In genomic region chr9:78210841-78211301, GRCh38 we compare ENCODE assay signal across 11 cellular contexts. TPM values are rescaled to one million over a fixed set of nuclear protein-coding genes. Genes with fewer than 3 reads are reported as not detected.
DNase-seq lines count a peak whose midpoint lies in the region; ATAC-seq lines count a peak whose summit lies in the region.
"Had no signal": no experiment of that assay in that cellular context is flagged by ENCODE, and none has a peak within 500 bp of the region (broad histone marks: within the 10 kb centered on the region; RNA-seq: fewer than 3 reads in every experiment).

No MANE protein-coding gene starts in this region.

- DNase-seq in central memory CD4-positive, alpha-beta T cell, result peak; percentile 50
- DNase-seq in HT-29 (ENCODE audit: low spot score) (no peak), NK-92 (lab: John Stamatoyannopoulos, UW; ENCODE audit: unreplicated experiment) (no peak)
- no peak for DNase-seq in stimulated activated naive CD4-positive, alpha-beta T cell treated with Interleukin-2 at 50 U/mL for 16 hours (lab: John Stamatoyannopoulos, UW)
- no peak for DNase-seq in activated CD8-positive, alpha-beta memory T cell treated with anti-CD3 and anti-CD28 coated beads, Interleukin-2, amount 50 U/mL, for 48 hours
- DNase-seq: activated CD4-positive, alpha-beta T cell treated with anti-CD3 and anti-CD28 coated beads for 4 hours; kidney glomerular epithelial cell; NCI-H524 had no signal

- ATAC-seq in GM18499 (IDR thresholded peaks at IDR 0.05; ENCODE audit: insufficient read depth, unreplicated experiment) (peak; percentile 89), GM21367 (IDR thresholded peaks at IDR 0.05; ENCODE audit: unreplicated experiment) (peak; percentile 71), HG03432 (IDR thresholded peaks at IDR 0.05; ENCODE audit: unreplicated experiment) (peak; percentile 92)

RNA-seq across cellular contexts. Expression of gene CEP78, which starts 25.0 kb away (rescaled TPM):
- 69.0 and 71.7 TPM in 2 replicates for total RNA-seq in HT-29 (2014; rRNA removed; shearing (Covaris generic))
